21 cellular contexts compared by ENCODE assay signal in genomic region chr17:17706140-17707060, GRCh38. TPM values are rescaled to one million over a fixed set of nuclear protein-coding genes. Genes with fewer than 3 reads are reported as not detected.
DNase-seq lines count a peak whose midpoint lies in the region; ATAC-seq and TF ChIP-seq lines count a peak whose summit lies in the region.
"Had no signal": no experiment of that assay in that cellular context is flagged by ENCODE, and none has a peak within 500 bp of the region (broad histone marks: within the 10 kb centered on the region; RNA-seq: fewer than 3 reads in every experiment).

No MANE protein-coding gene starts in this region.

- peaks cover 71% of the 10 kb centered on the region for H3K27me3 Mint-ChIP-seq in endodermal cell (ENCODE audit: insufficient read depth)
- H3K27me3 Mint-ChIP-seq: activated T-helper 17 cell treated with anti-CD3 and anti-CD28 coated beads, Interleukin-2, amount 50 U/mL, for 72 hours had no signal

- BruUV-seq in Panc1 (replicated peaks; lab: Mats Ljungman, UMichigan), result no TSS peak

- H3K27me3 ChIP-seq in BJ (ENCODE audit: control insufficient read depth, insufficient read depth, low read length), result no peaks in the 10 kb centered on the region
- H3K27me3 ChIP-seq in Panc1 (ENCODE audit: control insufficient read depth, insufficient read depth, low read length), result no peaks in the 10 kb centered on the region
- H3K27me3 ChIP-seq in endodermal cell (ENCODE audit: control insufficient read depth, insufficient read depth, low read length, poor library complexity, severe bottlenecking), result peaks cover 16% of the 10 kb centered on the region
- H3K27me3 ChIP-seq in lower lobe of right lung (ENCODE audit: low read depth), result no peaks in the 10 kb centered on the region
- H3K27me3 ChIP-seq: adrenal gland, SJCRH30 had no signal

- H3K9me3 ChIP-seq in Panc1 (ENCODE audit: control insufficient read depth, insufficient read depth, low read depth, low read length) (no peaks in the 10 kb centered on the region), endodermal cell (ENCODE audit: control insufficient read depth, low read length) (no peaks in the 10 kb centered on the region), lower lobe of right lung (no peaks in the 10 kb centered on the region)
- H3K9me3 ChIP-seq: adrenal gland, neutrophil, SJCRH30 had no signal

- TF ChIP-seq CTCF in BJ (IDR thresholded peaks at IDR 0.05; ENCODE audit: insufficient read depth, low read depth, low read length) (peak; percentile 21; the same call in 1 of the 2 replicates), Panc1 (IDR thresholded peaks at IDR 0.05) (no peak), endodermal cell (conservative IDR thresholded peaks at IDR 0.05) (peak; percentile 29), omental fat pad (IDR thresholded peaks at IDR 0.05) (no peak), lower lobe of right lung (IDR thresholded peaks at IDR 0.05) (no peak)

- in situ Hi-C loops in Panc1 (cut with HindIII; ENCODE audit: low pct_unique_long_range_greater_than_20kb, low sequenced_read_pairs), result no loop called here

- POLR2A ChIA-PET in BJ (lab: Charles Lee), result no interaction called here
- POLR2A ChIA-PET in Panc1 (lab: Charles Lee), result interaction anchor here (0.8 kb wide), 1 partner anchor 11 kb away, joined by 6 read pairs; no protein-coding TSS in a partner anchor

- no peaks in the 10 kb centered on the region for H3K9me3 Mint-ChIP-seq in endodermal cell
- H3K9me3 Mint-ChIP-seq: activated T-helper 17 cell treated with anti-CD3 and anti-CD28 coated beads, Interleukin-2, amount 50 U/mL, for 72 hours; T-helper 2 cell treated with Interferon-gamma antibody and Interleukin-4, amounts not matched to agents 5 μg/mL and 100 μg/mL, for 36 hours had no signal

- ATAC-seq in Panc1, result no peak
- ATAC-seq in omental fat pad (ENCODE audit: low FRiP score), result peak; percentile 4
- no peak for ATAC-seq in lower lobe of right lung
- ATAC-seq: activated T-helper 17 cell treated with anti-CD3 and anti-CD28 coated beads, Interleukin-2, amount 50 U/mL, for 72 hours; sciatic nerve had no signal

- H3K36me3 ChIP-seq in BJ (ENCODE audit: control insufficient read depth, insufficient read depth, low read length) (peaks cover 8% of the 10 kb centered on the region), Panc1 (ENCODE audit: control insufficient read depth, insufficient read depth, low read length) (no peaks in the 10 kb centered on the region), endodermal cell (ENCODE audit: control insufficient read depth, insufficient read depth, low read length) (peaks cover 22% of the 10 kb centered on the region), lower lobe of right lung (no peaks in the 10 kb centered on the region)
- H3K36me3 ChIP-seq: adrenal gland, neutrophil had no signal

- H3K4me3 Mint-ChIP-seq in endodermal cell, result no peak overlapping the region
- H3K4me3 Mint-ChIP-seq: activated T-helper 17 cell treated with anti-CD3 and anti-CD28 coated beads, Interleukin-2, amount 50 U/mL, for 72 hours; T-helper 2 cell treated with Interferon-gamma antibody and Interleukin-4, amounts not matched to agents 5 μg/mL and 100 μg/mL, for 36 hours had no signal

- no peak overlapping the region for H3K9ac ChIP-seq in endodermal cell (ENCODE audit: extremely low read depth, low read length, poor library complexity, severe bottlenecking)

- H3K4me1 ChIP-seq in Panc1 (ENCODE audit: control insufficient read depth, insufficient read depth, low read length) (peaks cover 80% of the 10 kb centered on the region), endodermal cell (ENCODE audit: control insufficient read depth, insufficient read depth, low read length) (peaks cover 10% of the 10 kb centered on the region), lower lobe of right lung (peaks cover 35% of the 10 kb centered on the region)

- CTCF ChIA-PET in BJ (lab: Yijun Ruan, JAX), result interaction anchor here (0.7 to 1.4 kb wide), 4 partner anchors 13 to 169 kb away, joined by 3 read pairs; no protein-coding TSS in a partner anchor
- CTCF ChIA-PET in Panc1 (lab: Charles Lee), result interaction anchor here (0.6 kb wide), 1 partner anchor 17 kb away, joined by 7 read pairs; no protein-coding TSS in a partner anchor

- 86 to 91% methylated on average over 6 to 12 of the region's 12 CpGs for WGBS in endodermal cell (ENCODE audit: insufficient coverage in 1 of 2, insufficient read length in 1 of 2), 2 experiments

- H3K27ac Mint-ChIP-seq in endodermal cell, result no peak overlapping the region
- H3K27ac Mint-ChIP-seq: activated T-helper 17 cell treated with anti-CD3 and anti-CD28 coated beads, Interleukin-2, amount 50 U/mL, for 72 hours; T-helper 2 cell treated with Interferon-gamma antibody and Interleukin-4, amounts not matched to agents 5 μg/mL and 100 μg/mL, for 36 hours had no signal

- intact Hi-C loops in Panc1 (cut with micrococcal nuclease; ENCODE audit: unreplicated experiment), result no loop called here
- intact Hi-C loops in lower lobe of right lung (cut with DNase I), result no loop called here

- no peak overlapping the region for H3K4me3 ChIP-seq in BJ (ENCODE audit: low read depth, low read length)
- H3K4me3 ChIP-seq in Panc1 (ENCODE audit: low read depth in 2 of 2, low read length in 2 of 2), result no peak overlapping the region
- H3K4me3 ChIP-seq in endodermal cell (ENCODE audit: low read length), result no peak overlapping the region
- no peak overlapping the region for H3K4me3 ChIP-seq in lower lobe of right lung
- H3K4me3 ChIP-seq: adrenal gland, SJCRH30 had no signal

- DNase-seq in BJ (ENCODE audit: low read depth) (no peak), Panc1 (ENCODE audit: low read depth, low spot score) (no peak), endodermal cell (peak; percentile 69), omental fat pad (ENCODE audit: low spot score) (no peak), AG08396 (ENCODE audit: low spot score) (no peak), lower lobe of right lung (no peak), islet precursor cell (no peak)
- DNase-seq: adrenal gland; DMS153; foreskin fibroblast; hypothalamus; NCI-H1417 treated with DMSO at 0.1 percent for 48 hours; NCI-H2171; NCI-H748 treated with DMSO at 0.1 percent for 48 hours; SJCRH30; stimulated activated CD4-positive, alpha-beta T cell treated with anti-CD3 and anti-CD28 coated beads, Interleukin-1b, Interleukin-23, amount 100 ng/mL, for 48 hours had no signal

- peaks cover 22% of the 10 kb centered on the region for H3K4me1 Mint-ChIP-seq in endodermal cell
- H3K4me1 Mint-ChIP-seq: activated T-helper 17 cell treated with anti-CD3 and anti-CD28 coated beads, Interleukin-2, amount 50 U/mL, for 72 hours had no signal

- peaks cover 22% of the 10 kb centered on the region for H3K36me3 Mint-ChIP-seq in endodermal cell (ENCODE audit: low read depth)

- H3K27ac ChIP-seq in Panc1 (ENCODE audit: low read length), result peak overlapping the region; percentile 55
- no peak overlapping the region for H3K27ac ChIP-seq in endodermal cell (ENCODE audit: low read depth, low read length)
- no peak overlapping the region for H3K27ac ChIP-seq in lower lobe of right lung
- H3K27ac ChIP-seq: C4-2B, neutrophil, SJCRH30 had no signal

RNA-seq across cellular contexts. Expression of gene RAI1, which starts 25.1 kb away (rescaled TPM):
- polyA plus RNA-seq in BJ (2011; rRNA removed), result 2.1 and 2.4 TPM in 2 replicates
- 2.5 and 6.6 TPM in 2 replicates for polyA minus RNA-seq in BJ (2011; rRNA and poly(A)+ RNA removed)
- total RNA-seq in Panc1 (2021; ENCODE audit: unreplicated experiment) (51.0 TPM), endodermal cell (10 to 100 TPM; 35.9 to 42.9 TPM), omental fat pad (10 to 100 TPM in 1 of 4 donors, 1 to 10 TPM in 3; 6.7 to 30.6 (median 8.5) TPM), lower lobe of right lung (31.1 TPM)
- 39.2 TPM for polyA plus RNA-seq in Panc1 (2012; ENCODE audit: insufficient read length)
- polyA plus RNA-seq in endodermal cell (2013, experiment 1 of 2), result 34.4 TPM
- 37.1 TPM for polyA plus RNA-seq in endodermal cell (2013, experiment 2 of 2)

Comparison
In these comparisons a context has a peak if more than half of its experiments do, and no peak if none do; other contexts are left out.
1. CTCF ChIP-seq: peak in BJ (single experiment) and endodermal cell (single experiment); none in Panc1 (single experiment), omental fat pad (0 of 3) and lower lobe of right lung (single experiment).